In genomic region chr17:45135192-45135977, GRCh38 we compare ENCODE assay signal across 8 cellular contexts. TPM values are rescaled to one million over a fixed set of nuclear protein-coding genes. Genes with fewer than 3 reads are reported as not detected.
DNase-seq lines count a peak whose midpoint lies in the region; ATAC-seq, FAIRE-seq and TF ChIP-seq lines count a peak whose summit lies in the region.

Gene ACBD4, plus strand, starts transcription at chr17:45135687. Its CDS starts 458 bp downstream, at chr17:45136145.

- intact Hi-C loops in gastrocnemius medialis (cut with DNase I; ENCODE audit: low total_unique reads) = loop anchor here (1.0 to 2.0 kb wide), 5 partner anchors 13 to 215 kb away; partner anchors contain the start of genes HEXIM1 and HEXIM2

- no peaks in the 10 kb centered on the region for H3K36me3 ChIP-seq in gastrocnemius medialis

- peaks cover 37% of the 10 kb centered on the region for H3K4me1 Mint-ChIP-seq in brain

- H3K27me3 ChIP-seq in gastrocnemius medialis = no peaks in the 10 kb centered on the region

- in situ Hi-C loops in gastrocnemius medialis (cut with MboI; ENCODE audit: low sequenced_read_pairs in 4 of 4) = loop anchor here in 3 of 4 donors (5.0 to 25.0 kb wide), 4 partner anchors 59 to 223 kb away; partner anchors contain the start of gene GFAP (in 2 of the 3)

- DNase-seq in NCI-H2107 (lab: John Stamatoyannopoulos, UW) (peak; percentile 95), iPS DF 4.7 (ENCODE audit: extremely low read depth, low spot score) (peak; percentile 94), gastrocnemius medialis (peak; percentile 94 to 95)

- H3K27ac ChIP-seq in gastrocnemius medialis = peak within 1 kb of the TSS; percentile 79 to 89 (median 80)

- H3K9me3 Mint-ChIP-seq in brain = peaks cover 0 to 7% (median 3%) of the 10 kb centered on the region in 5 experiments

- H3K27me3 Mint-ChIP-seq in brain = peaks cover 4% of the 10 kb centered on the region

- TF ChIP-seq CTCF in brain (conservative IDR thresholded peaks at IDR 0.05) (peak; percentile 100), gastrocnemius medialis (IDR thresholded peaks at IDR 0.05 in 4 of 5, conservative IDR thresholded peaks at IDR 0.05 in 1 of 5) (peak; percentile 100)

- peak within 1 kb of the TSS; percentile 62 to 88 (median 70) for H3K4me3 ChIP-seq in gastrocnemius medialis

- ATAC-seq in GM18519 (IDR thresholded peaks at IDR 0.05; ENCODE audit: low FRiP score, unreplicated experiment) (peak; percentile 62), HG03060 (IDR thresholded peaks at IDR 0.05; ENCODE audit: low read depth, unreplicated experiment) (peak; percentile 69), gastrocnemius medialis (peak; percentile 89)

- H3K27ac Mint-ChIP-seq in brain = peak within 1 kb of the TSS; percentile 60 to 96 (median 76)

- no peaks in the 10 kb centered on the region for H3K9me3 ChIP-seq in gastrocnemius medialis

- H3K4me3 Mint-ChIP-seq in brain = peak within 1 kb of the TSS; percentile 72 to 91 (median 78)

- peak; percentile 44 to 52 for TF ChIP-seq POLR2A in gastrocnemius medialis (IDR thresholded peaks at IDR 0.05)

- no peaks in the 10 kb centered on the region for H3K36me3 Mint-ChIP-seq in brain

- FAIRE-seq in A204.1 (lab: Jason Lieb, UNC) = peak; percentile 98
- FAIRE-seq in TTC549 (lab: Jason Lieb, UNC) = peak; percentile 94

- H3K4me1 ChIP-seq in gastrocnemius medialis = peaks cover 25 to 31% of the 10 kb centered on the region in 2 donors

RNA-seq across cellular contexts. Expression of gene ACBD4, which starts in this region (rescaled TPM):
- polyA plus RNA-seq in brain (ENCODE audit: insufficient read depth, low read depth, low replicate concordance) = 7.6 TPM
- 1 to 10 TPM; 2.2 to 3.2 (median 2.5) TPM for total RNA-seq in gastrocnemius medialis

Comparison
In these comparisons a context has a peak if more than half of its experiments do, and no peak if none do; other contexts are left out.
1. Peak in every context shown above with its lines: DNase-seq, ATAC-seq, H3K4me3 ChIP-seq and H3K27ac ChIP-seq.